In genomic region chr10:103851261-103851660, GRCh38 we compare ENCODE assay signal across 26 cellular contexts. TPM values are rescaled to one million over a fixed set of nuclear protein-coding genes. Genes with fewer than 3 reads are reported as not detected.
DNase-seq lines count a peak whose midpoint lies in the region; ATAC-seq and TF ChIP-seq lines count a peak whose summit lies in the region.
"Had no signal": no experiment of that assay in that cellular context is flagged by ENCODE, and none has a peak within 500 bp of the region (broad histone marks: within the 10 kb centered on the region; RNA-seq: fewer than 3 reads in every experiment).

No MANE protein-coding gene starts in this region.

- H3K27ac ChIP-seq in mammary epithelial cell (ENCODE audit: insufficient read depth, low read depth, low read length) (peak overlapping the region; percentile 78), breast epithelium (no peak overlapping the region), esophagus squamous epithelium (peak overlapping the region; percentile 0 to 91 (median 60)), osteoblast (ENCODE audit: low read depth, low read length) (peak overlapping the region; percentile 98), upper lobe of left lung (peak overlapping the region in 3 of 4 donors; percentile 28 to 66 (median 31))
- H3K27ac ChIP-seq: hepatocyte, pancreas had no signal

- no peak for TF ChIP-seq EP300 in upper lobe of left lung (IDR thresholded peaks at IDR 0.05)

- H2AFZ ChIP-seq in mammary epithelial cell (ENCODE audit: low read depth, low read length), result no peak overlapping the region
- no peak overlapping the region for H2AFZ ChIP-seq in osteoblast (ENCODE audit: low read length)
- H2AFZ ChIP-seq: hepatocyte had no signal

- intact Hi-C loops in mammary epithelial cell (cut with micrococcal nuclease) (loop anchor here (5.0 kb wide), 1 partner anchor 49 kb away; no protein-coding TSS in a partner anchor), breast epithelium (cut with DNase I; ENCODE audit: low total_unique reads) (no loop called here), esophagus squamous epithelium (cut with DNase I) (loop anchor here (10.0 kb wide), 1 partner anchor 66 kb away; no protein-coding TSS in a partner anchor)

- H3K36me3 ChIP-seq in mammary epithelial cell (ENCODE audit: insufficient read depth, low read length) (peaks cover 17% of the 10 kb centered on the region), breast epithelium (no peaks in the 10 kb centered on the region), esophagus squamous epithelium (no peaks in the 10 kb centered on the region), osteoblast (ENCODE audit: insufficient read depth, low read length) (no peaks in the 10 kb centered on the region), upper lobe of left lung (no peaks in the 10 kb centered on the region), BE2C (no peaks in the 10 kb centered on the region)
- H3K36me3 ChIP-seq: pancreas had no signal

- peaks cover 55% of the 10 kb centered on the region for H3K4me1 ChIP-seq in mammary epithelial cell (ENCODE audit: insufficient read depth, low read length)
- H3K4me1 ChIP-seq in breast epithelium, result peaks cover 4 to 17% of the 10 kb centered on the region in 2 donors
- peaks cover 41 to 89% (median 59%) of the 10 kb centered on the region in 3 donors for H3K4me1 ChIP-seq in esophagus squamous epithelium
- peaks cover 54% of the 10 kb centered on the region for H3K4me1 ChIP-seq in osteoblast (ENCODE audit: insufficient read depth, low read length)
- H3K4me1 ChIP-seq in upper lobe of left lung, result peaks cover 61 to 77% (median 72%) of the 10 kb centered on the region in 4 donors
- H3K4me1 ChIP-seq in BE2C, result peaks cover 3% of the 10 kb centered on the region

- dilution Hi-C loops in mammary epithelial cell (cut with HindIII; ENCODE audit: low sequenced_read_pairs), result loop anchor here (25.0 kb wide), 1 partner anchor 114 kb away; no protein-coding TSS in a partner anchor

- H4K20me1 ChIP-seq in mammary epithelial cell (ENCODE audit: insufficient read depth, low read length) (no peaks in the 10 kb centered on the region), osteoblast (ENCODE audit: insufficient read depth, low read length) (no peaks in the 10 kb centered on the region)

- peak overlapping the region; percentile 82 for H3K4me2 ChIP-seq in mammary epithelial cell (ENCODE audit: insufficient read depth, low read depth, low read length)
- no peak overlapping the region for H3K4me2 ChIP-seq in osteoblast (ENCODE audit: insufficient read depth, low read length)

- TF ChIP-seq CTCF in mammary epithelial cell (conservative IDR thresholded peaks at IDR 0.05 in 1 of 2, IDR thresholded peaks at IDR 0.05 in 1 of 2; ENCODE audit: extremely low read depth in 1 of 2, insufficient read depth in 1 of 2, low read depth in 1 of 2, low read length in 2 of 2), result no peak
- TF ChIP-seq CTCF in breast epithelium (IDR thresholded peaks at IDR 0.05), result no peak
- no peak for TF ChIP-seq CTCF in esophagus squamous epithelium (IDR thresholded peaks at IDR 0.05)
- TF ChIP-seq CTCF in osteoblast (IDR thresholded peaks at IDR 0.05; ENCODE audit: extremely low read depth, low read depth, low read length), result no peak
- TF ChIP-seq CTCF in upper lobe of left lung (IDR thresholded peaks at IDR 0.05), result no peak
- TF ChIP-seq CTCF in BE2C (IDR thresholded peaks at IDR 0.05; ENCODE audit: low read depth, low read length), result no peak

- H3K4me3 ChIP-seq in mammary epithelial cell (replicated peaks in 1 of 3; ENCODE audit: insufficient read depth in 1 of 3, low read depth in 2 of 3, low read length in 3 of 3), result peak overlapping the region in 1 of 3 experiments; percentile 2
- H3K4me3 ChIP-seq in breast epithelium, result no peak overlapping the region
- H3K4me3 ChIP-seq in esophagus squamous epithelium, result no peak overlapping the region
- no peak overlapping the region for H3K4me3 ChIP-seq in osteoblast (ENCODE audit: insufficient read depth, low read length)
- H3K4me3 ChIP-seq in upper lobe of left lung, result no peak overlapping the region
- H3K4me3 ChIP-seq in BE2C (ENCODE audit: low read depth, low read length), result no peak overlapping the region
- H3K4me3 ChIP-seq: hepatocyte, lung, pancreas had no signal

- H3K27me3 ChIP-seq in mammary epithelial cell (ENCODE audit: insufficient read depth, low read length) (no peaks in the 10 kb centered on the region), breast epithelium (no peaks in the 10 kb centered on the region), esophagus squamous epithelium (no peaks in the 10 kb centered on the region), osteoblast (ENCODE audit: insufficient read depth, low read length) (no peaks in the 10 kb centered on the region), upper lobe of left lung (peaks cover 0 to 9% (median 0%) of the 10 kb centered on the region in 4 donors), BE2C (no peaks in the 10 kb centered on the region)
- H3K27me3 ChIP-seq: hepatocyte, pancreas had no signal

- H3K79me2 ChIP-seq in mammary epithelial cell (ENCODE audit: insufficient read depth, low read length) (peaks cover 89% of the 10 kb centered on the region), osteoblast (ENCODE audit: insufficient read depth, low read length) (peaks cover 31% of the 10 kb centered on the region)

- CTCF ChIA-PET in mammary epithelial cell (lab: Charles Lee; ENCODE audit: low non-redundant PET), result no interaction called here

- WGBS in mammary epithelial cell (ENCODE audit: low coverage, missing lambda C conversion rate), result 96% methylated on average over 4 of the region's 4 CpGs
- 80 to 100% methylated on average over 2 of the region's 4 CpGs for WGBS in esophagus squamous epithelium, 2 donors
- 76% methylated on average over 4 of the region's 4 CpGs for WGBS in upper lobe of left lung, 2 donors

- DNase-seq in mammary epithelial cell (no peak), breast epithelium (ENCODE audit: low spot score in 2 of 2) (no peak), esophagus squamous epithelium (lab: John Stamatoyannopoulos, UW) (no peak), osteoblast (ENCODE audit: insufficient read length, low spot score, missing footprints) (no peak), upper lobe of left lung (no peak), RKO (ENCODE audit: low spot score) (no peak), H4 (ENCODE audit: low spot score) (no peak), BE2C (no peak)
- DNase-seq: activated CD4-positive, CD25-positive, alpha-beta regulatory T cell treated with anti-CD3 and anti-CD28 coated beads, Interleukin-2, amount 50 U/mL, for 72 hours; activated naive CD4-positive, alpha-beta T cell treated with anti-CD3 and anti-CD28 coated beads, Interleukin-2, amount 50 U/mL, for 16 hours; activated T-cell treated with anti-CD3 and anti-CD28 coated beads, Interleukin-2, amount 50 U/mL, for 4 hours; aorta; Calu3; cerebellar nuclear complex; H7; Kasumi-1; NCI-H1092; NCI-H510A; pancreas; SK-N-SH; small intestine; stimulated activated CD4-positive, alpha-beta T cell treated with anti-CD3 and anti-CD28 coated beads, Interleukin-4, amount 100 ng/mL, for 24 hours; stimulated activated naive CD8-positive, alpha-beta T cell treated with anti-CD3 and anti-CD28 coated beads, Interleukin-15, amount 100 ng/mL, for 72 hours had no signal

- in situ Hi-C loops in mammary epithelial cell (cut with MboI; ENCODE audit: low sequenced_read_pairs in 2 of 2), result loop anchor here in 1 of 2 donors (5.0 to 10.0 kb wide), 2 partner anchors 59 to 136 kb away; no protein-coding TSS in a partner anchor

- no peaks in the 10 kb centered on the region for H3K9me3 ChIP-seq in mammary epithelial cell (replicated peaks; ENCODE audit: insufficient read depth, low read length)
- H3K9me3 ChIP-seq in breast epithelium, result no peaks in the 10 kb centered on the region
- no peaks in the 10 kb centered on the region for H3K9me3 ChIP-seq in esophagus squamous epithelium
- no peaks in the 10 kb centered on the region for H3K9me3 ChIP-seq in osteoblast (ENCODE audit: low read depth, low read length)
- no peaks in the 10 kb centered on the region for H3K9me3 ChIP-seq in upper lobe of left lung
- H3K9me3 ChIP-seq in BE2C, result no peaks in the 10 kb centered on the region
- H3K9me3 ChIP-seq: pancreas, SK-N-SH had no signal

- H3K9ac ChIP-seq in mammary epithelial cell (ENCODE audit: insufficient read depth, low read length), result no peak overlapping the region

- ATAC-seq in upper lobe of left lung (ENCODE audit: low FRiP score in 2 of 2), result no peak
- ATAC-seq: activated T-cell treated with anti-CD3 and anti-CD28 coated beads, Interleukin-2, amount 50 U/mL, for 4 hours; natural killer cell treated with Interleukin-12 subunit alpha and Interleukin-12 subunit beta and Interleukin-15 and Interleukin-18, amount 100 ng/mL, for 72 hours; stimulated activated naive CD8-positive, alpha-beta T cell treated with anti-CD3 and anti-CD28 coated beads, Interleukin-15, amount 100 ng/mL, for 72 hours had no signal

- no TSS peak for BruUV-seq in mammary epithelial cell (replicated peaks; lab: Mats Ljungman, UMichigan)

- TF ChIP-seq POLR2A in breast epithelium (IDR thresholded peaks at IDR 0.05) (no peak), esophagus squamous epithelium (IDR thresholded peaks at IDR 0.05) (no peak), upper lobe of left lung (IDR thresholded peaks at IDR 0.05) (no peak)

RNA-seq across cellular contexts. Expression of gene SH3PXD2A, which starts 4.1 kb away (rescaled TPM):
- total RNA-seq in mammary epithelial cell (100 to 1,000 TPM in 1 of 2 donors, 10 to 100 TPM in 1; 72.2 to 116 TPM), breast epithelium (10 to 100 TPM; 14.3 to 30.5 (median 14.7) TPM), esophagus squamous epithelium (10 to 100 TPM; 25.1 to 57.8 (median 42.7) TPM), osteoblast (27.7 and 29.0 TPM in 2 replicates), upper lobe of left lung (10 to 100 TPM; 19.6 to 42.2 (median 30.8) TPM)
- polyA plus RNA-seq in mammary epithelial cell, result 35.3 TPM
- polyA minus RNA-seq in mammary epithelial cell, result 112 TPM
- 1.2 and 1.7 TPM in 2 replicates for total RNA-seq in H4 (2014; rRNA removed; shearing (Covaris generic))
- polyA plus RNA-seq in BE2C (2012; ENCODE audit: insufficient read depth, insufficient read length, low read depth), result 23.1 TPM

Comparison
In these comparisons a context has a peak if more than half of its experiments do, and no peak if none do; other contexts are left out.
1. H3K27ac ChIP-seq: peak in mammary epithelial cell (single experiment), esophagus squamous epithelium (4 of 4), osteoblast (single experiment) and upper lobe of left lung (3 of 4); none in breast epithelium (0 of 2).